11 cellular contexts compared by ENCODE assay signal in genomic region chr5:50415912-50416311, GRCh38. TPM values are rescaled to one million over a fixed set of nuclear protein-coding genes. Genes with fewer than 3 reads are reported as not detected.
DNase-seq lines count a peak whose midpoint lies in the region; ATAC-seq, FAIRE-seq and TF ChIP-seq lines count a peak whose summit lies in the region.
"Had no signal": no experiment of that assay in that cellular context is flagged by ENCODE, and none has a peak within 500 bp of the region (broad histone marks: within the 10 kb centered on the region; RNA-seq: fewer than 3 reads in every experiment).

No MANE protein-coding gene starts in this region.

- no peak for DNase-seq in natural killer cell
- no peak for DNase-seq in natural killer cell treated with Interleukin-12 subunit alpha and Interleukin-12 subunit beta and Interleukin-15 and Interleukin-18, amount 100 ng/mL, for 72 hours (ENCODE audit: low spot score)
- DNase-seq in D721Med (ENCODE audit: insufficient read length, low spot score), result no peak
- DNase-seq in GDM1 (lab: John Stamatoyannopoulos, UW), result no peak
- DNase-seq in NCI-H1417 treated with DMSO at 0.1 percent for 48 hours (lab: John Stamatoyannopoulos, UW), result no peak
- DNase-seq: cortex of kidney, HCEC 1CT had no signal

- H3K4me1 Mint-ChIP-seq in natural killer cell, result peaks cover 75 to 83% of the 10 kb centered on the region in 2 donors
- peaks cover 51 to 60% of the 10 kb centered on the region in 2 donors for H3K4me1 Mint-ChIP-seq in natural killer cell treated with Interleukin-12 subunit alpha and Interleukin-12 subunit beta and Interleukin-15 and Interleukin-18, amount 100 ng/mL, for 72 hours (ENCODE audit: low read depth in 2 of 2)
- H3K4me1 Mint-ChIP-seq in stimulated activated memory B cell treated with anti-CD40 and anti-IgM and Interleukin-4, amounts not matched to agents 10 μg/mL and 1 μg/mL and 100 μg/mL, for 72 hours, result peaks cover 73% of the 10 kb centered on the region

- TF ChIP-seq CTCF in natural killer cell (IDR thresholded peaks at IDR 0.05), result no peak
- TF ChIP-seq CTCF in D721Med (IDR thresholded peaks at IDR 0.05; ENCODE audit: insufficient read depth, missing control alignments), result no peak

- H3K9me3 Mint-ChIP-seq in natural killer cell, result no peaks in the 10 kb centered on the region
- no peaks in the 10 kb centered on the region for H3K9me3 Mint-ChIP-seq in natural killer cell treated with Interleukin-12 subunit alpha and Interleukin-12 subunit beta and Interleukin-15 and Interleukin-18, amount 100 ng/mL, for 72 hours
- H3K9me3 Mint-ChIP-seq in stimulated activated memory B cell treated with anti-CD40 and anti-IgM and Interleukin-4, amounts not matched to agents 10 μg/mL and 1 μg/mL and 100 μg/mL, for 72 hours, result no peaks in the 10 kb centered on the region

- H3K27me3 Mint-ChIP-seq in natural killer cell (ENCODE audit: low read depth in 2 of 2), result no peaks in the 10 kb centered on the region
- H3K27me3 Mint-ChIP-seq in natural killer cell treated with Interleukin-12 subunit alpha and Interleukin-12 subunit beta and Interleukin-15 and Interleukin-18, amount 100 ng/mL, for 72 hours, result no peaks in the 10 kb centered on the region
- H3K27me3 Mint-ChIP-seq in stimulated activated memory B cell treated with anti-CD40 and anti-IgM and Interleukin-4, amounts not matched to agents 10 μg/mL and 1 μg/mL and 100 μg/mL, for 72 hours, result no peaks in the 10 kb centered on the region

- H3K27ac Mint-ChIP-seq in natural killer cell, result peak overlapping the region; percentile 75 to 76
- H3K27ac Mint-ChIP-seq in natural killer cell treated with Interleukin-12 subunit alpha and Interleukin-12 subunit beta and Interleukin-15 and Interleukin-18, amount 100 ng/mL, for 72 hours, result peak overlapping the region in 1 of 2 donors; percentile 67
- H3K27ac Mint-ChIP-seq in stimulated activated memory B cell treated with anti-CD40 and anti-IgM and Interleukin-4, amounts not matched to agents 10 μg/mL and 1 μg/mL and 100 μg/mL, for 72 hours, result no peak overlapping the region

- peak; percentile 21 to 52 (median 45) for ATAC-seq in natural killer cell
- no peak for ATAC-seq in natural killer cell treated with Interleukin-12 subunit alpha and Interleukin-12 subunit beta and Interleukin-15 and Interleukin-18, amount 100 ng/mL, for 72 hours
- peak; percentile 81 for ATAC-seq in HG02588 (IDR thresholded peaks at IDR 0.05; ENCODE audit: unreplicated experiment)
- peak; percentile 61 for ATAC-seq in HG03571 (IDR thresholded peaks at IDR 0.05; ENCODE audit: unreplicated experiment)
- ATAC-seq in stimulated activated memory B cell treated with anti-CD40 and anti-IgM and Interleukin-4, amounts not matched to agents 10 μg/mL and 1 μg/mL and 100 μg/mL, for 72 hours, result peak; percentile 94

- FAIRE-seq in D721Med (lab: Jason Lieb, UNC), result no peak

- peak overlapping the region; percentile 49 for H3K4me3 Mint-ChIP-seq in natural killer cell
- no peak overlapping the region for H3K4me3 Mint-ChIP-seq in natural killer cell treated with Interleukin-12 subunit alpha and Interleukin-12 subunit beta and Interleukin-15 and Interleukin-18, amount 100 ng/mL, for 72 hours
- no peak overlapping the region for H3K4me3 Mint-ChIP-seq in stimulated activated memory B cell treated with anti-CD40 and anti-IgM and Interleukin-4, amounts not matched to agents 10 μg/mL and 1 μg/mL and 100 μg/mL, for 72 hours

- intact Hi-C loops in natural killer cell (cut with micrococcal nuclease), result no loop called here

- H3K36me3 Mint-ChIP-seq in natural killer cell, result peaks cover 5% of the 10 kb centered on the region
- peaks cover 5% of the 10 kb centered on the region for H3K36me3 Mint-ChIP-seq in natural killer cell treated with Interleukin-12 subunit alpha and Interleukin-12 subunit beta and Interleukin-15 and Interleukin-18, amount 100 ng/mL, for 72 hours
- H3K36me3 Mint-ChIP-seq in stimulated activated memory B cell treated with anti-CD40 and anti-IgM and Interleukin-4, amounts not matched to agents 10 μg/mL and 1 μg/mL and 100 μg/mL, for 72 hours, result peaks cover 25% of the 10 kb centered on the region

RNA-seq across cellular contexts. Expression of gene EMB, which starts 25.2 kb away (rescaled TPM):
- 100 to 1,000 TPM; 179 to 223 (median 199) TPM for total RNA-seq in natural killer cell
- 100 to 1,000 TPM in 1 of 2 donors, 10 to 100 TPM in 1; 70.5 to 103 TPM for total RNA-seq in natural killer cell treated with Interleukin-12 subunit alpha and Interleukin-12 subunit beta and Interleukin-15 and Interleukin-18, amount 100 ng/mL, for 72 hours
- total RNA-seq: pulmonary artery endothelial cell had no signal

Comparison
In these comparisons a context has a peak if more than half of its experiments do, and no peak if none do; other contexts are left out.
1. ATAC-seq: peak in natural killer cell (3 of 3), HG02588 (single experiment), HG03571 (single experiment) and stimulated activated memory B cell treated with anti-CD40 and anti-IgM and Interleukin-4, amounts not matched to agents 10 μg/mL and 1 μg/mL and 100 μg/mL, for 72 hours (single experiment); none in natural killer cell treated with Interleukin-12 subunit alpha and Interleukin-12 subunit beta and Interleukin-15 and Interleukin-18, amount 100 ng/mL, for 72 hours (0 of 2).